Comparison of ENCODE assay signal across 13 cellular contexts in genomic region chr2:182553483-182553882, GRCh38.
A peak's percentile ranks its signal among the peaks of the same experiment; 100 is the strongest.
DNase-seq lines count a peak whose midpoint lies in the region; ATAC-seq and TF ChIP-seq lines count a peak whose summit lies in the region.
"Had no signal": no experiment of that assay in that cellular context is flagged by ENCODE, and none has a peak within 500 bp of the region (broad histone marks: within the 10 kb centered on the region; RNA-seq: fewer than 3 reads in every experiment).

No MANE protein-coding gene starts in this region.

- H3K27me3 ChIP-seq in breast epithelium = no peaks in the 10 kb centered on the region
- H3K27me3 ChIP-seq: heart left ventricle had no signal

- ATAC-seq in GM19035 (IDR thresholded peaks at IDR 0.05; ENCODE audit: unreplicated experiment) = peak; percentile 98
- peak; percentile 100 for ATAC-seq in HG02588 (IDR thresholded peaks at IDR 0.05; ENCODE audit: unreplicated experiment)
- peak; percentile 99 for ATAC-seq in HG03442 (IDR thresholded peaks at IDR 0.05; ENCODE audit: unreplicated experiment)
- ATAC-seq: heart left ventricle had no signal

- H3K4me3 ChIP-seq in breast epithelium = no peak overlapping the region
- H3K4me3 ChIP-seq: heart left ventricle had no signal

- H3K27me3 Mint-ChIP-seq in glutamatergic neuron (ENCODE audit: unreplicated experiment) = no peaks in the 10 kb centered on the region
- H3K27me3 Mint-ChIP-seq: activated T-cell treated with anti-CD3 and anti-CD28 coated beads, Interleukin-2, amount 50 U/mL, for 24 hours had no signal

- peaks cover 5% of the 10 kb centered on the region for H3K4me1 Mint-ChIP-seq in glutamatergic neuron (ENCODE audit: low read depth, unreplicated experiment)

- intact Hi-C loops in breast epithelium (cut with DNase I; ENCODE audit: low total_unique reads) = no loop called here

- no peak for TF ChIP-seq POLR2A in breast epithelium (IDR thresholded peaks at IDR 0.05)

- no peaks in the 10 kb centered on the region for H3K36me3 ChIP-seq in breast epithelium
- H3K36me3 ChIP-seq: heart left ventricle had no signal

- H3K36me3 Mint-ChIP-seq in glutamatergic neuron (ENCODE audit: unreplicated experiment) = no peaks in the 10 kb centered on the region

- H3K9me3 Mint-ChIP-seq in glutamatergic neuron (ENCODE audit: unreplicated experiment) = no peaks in the 10 kb centered on the region
- H3K9me3 Mint-ChIP-seq: activated T-cell treated with anti-CD3 and anti-CD28 coated beads, Interleukin-2, amount 50 U/mL, for 24 hours; HFFc6 had no signal

- H3K4me1 ChIP-seq in breast epithelium = no peaks in the 10 kb centered on the region

- no peaks in the 10 kb centered on the region for H3K9me3 ChIP-seq in breast epithelium
- H3K9me3 ChIP-seq: heart left ventricle had no signal

- no peak overlapping the region for H3K4me3 Mint-ChIP-seq in glutamatergic neuron (ENCODE audit: unreplicated experiment)
- H3K4me3 Mint-ChIP-seq: activated T-cell treated with anti-CD3 and anti-CD28 coated beads, Interleukin-2, amount 50 U/mL, for 24 hours; HFFc6 had no signal

- TF ChIP-seq CTCF in glutamatergic neuron (IDR thresholded peaks at IDR 0.05; ENCODE audit: partially characterized antibody, unreplicated experiment) = no peak
- TF ChIP-seq CTCF in breast epithelium (IDR thresholded peaks at IDR 0.05) = no peak

- no peak overlapping the region for H3K27ac Mint-ChIP-seq in glutamatergic neuron (ENCODE audit: unreplicated experiment)
- H3K27ac Mint-ChIP-seq: activated T-cell treated with anti-CD3 and anti-CD28 coated beads, Interleukin-2, amount 50 U/mL, for 24 hours; HFFc6 had no signal

- peak; percentile 17 for DNase-seq in glomerular visceral epithelial cell (ENCODE audit: extremely low spot score)
- DNase-seq in glutamatergic neuron = no peak
- no peak for DNase-seq in DMS79 treated with DMSO at 0.1 percent for 48 hours (lab: John Stamatoyannopoulos, UW)
- DNase-seq in breast epithelium (ENCODE audit: low spot score in 2 of 2) = no peak
- no peak for DNase-seq in cortex of kidney (lab: John Stamatoyannopoulos, UW)
- DNase-seq: activated T-cell treated with anti-CD3 and anti-CD28 coated beads, Interleukin-2, amount 50 U/mL, for 24 hours; cerebellar nuclear complex; heart left ventricle; HFFc6; NCI-H2171 treated with DMSO at 0.1 percent for 48 hours had no signal

- H3K27ac ChIP-seq in breast epithelium = no peak overlapping the region
- H3K27ac ChIP-seq: heart left ventricle had no signal
